Comparison of ENCODE assay signal across 32 cellular contexts in the genomic region with DNA sequence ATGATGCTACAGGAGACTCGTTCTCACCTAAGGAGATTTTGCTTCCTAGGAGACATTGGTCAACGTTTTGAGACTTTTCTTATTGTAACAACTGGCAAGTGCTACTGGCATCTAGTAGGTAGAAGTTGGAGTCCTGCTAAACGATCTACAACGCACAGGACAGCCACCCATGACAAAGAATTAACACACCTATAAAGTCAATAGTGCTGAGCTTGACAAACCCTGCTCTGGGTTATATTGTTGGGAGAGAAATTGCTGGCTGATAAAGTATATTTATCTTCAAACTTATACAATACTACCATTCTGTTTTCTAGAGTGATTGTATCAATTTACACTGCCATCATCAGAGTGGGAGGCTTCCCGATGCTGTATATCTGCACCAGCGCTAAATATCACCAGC. TPM values are rescaled to one million over a fixed set of nuclear protein-coding genes. Genes with fewer than 3 reads are reported as not detected.
"Had no signal": no experiment of that assay in that cellular context is flagged by ENCODE, and none has a peak within 500 bp of the region (broad histone marks: within the 10 kb centered on the region; RNA-seq: fewer than 3 reads in every experiment).

No MANE protein-coding gene starts in this region.

- FAIRE-seq: astrocyte, bronchial epithelial cell had no signal

- H3K27ac ChIP-seq: adrenal gland, ascending aorta, body of pancreas, brain microvascular endothelial cell, breast epithelium, cardiac muscle cell had no signal

- H3K27me3 ChIP-seq: ascending aorta, body of pancreas, brain microvascular endothelial cell, breast epithelium, cardiac muscle cell had no signal

- H3K36me3 ChIP-seq: adrenal gland, ascending aorta, brain microvascular endothelial cell, breast epithelium, cardiac muscle cell had no signal

- ATAC-seq: activated naive CD8-positive, alpha-beta T cell treated with anti-CD3 and anti-CD28 coated beads, Interleukin-2, amount 50 U/mL, for 24 hours; body of pancreas had no signal

- H3K9me3 ChIP-seq: adrenal gland, ascending aorta, body of pancreas had no signal

- DNase-seq: activated effector memory CD4-positive, alpha-beta T cell treated with anti-CD3 and anti-CD28 coated beads, Interleukin-2, amount 50 U/mL, for 16 hours; activated effector memory CD4-positive, alpha-beta T cell treated with Interleukin-2 at 50 U/mL for 16 hours; activated gamma-delta T cell; activated gamma-delta T cell treated with Interleukin-2 at 50 U/mL for 16 hours; activated naive CD4-positive, alpha-beta T cell; activated naive CD4-positive, alpha-beta T cell treated with anti-CD3 and anti-CD28 coated beads for 36 hours; activated naive CD4-positive, alpha-beta T cell treated with anti-CD3 and anti-CD28 coated beads, Interleukin-2, amount 10 ng/mL, durations not matched to agents 7 days and 5 days; activated naive CD4-positive, alpha-beta T cell treated with anti-CD3 and anti-CD28 coated beads, Interleukin-2, amount 50 U/mL, for 16 hours; activated naive CD4-positive, alpha-beta T cell treated with Interleukin-2 at 50 U/mL for 16 hours; activated naive CD8-positive, alpha-beta T cell treated with anti-CD3 and anti-CD28 coated beads for 36 hours; activated naive CD8-positive, alpha-beta T cell treated with anti-CD3 and anti-CD28 coated beads, Interleukin-2, amount 10 ng/mL, durations not matched to agents 7 days and 5 days; activated naive CD8-positive, alpha-beta T cell treated with anti-CD3 and anti-CD28 coated beads, Interleukin-2, amount 50 U/mL, for 24 hours; activated T-cell treated with anti-CD3 and anti-CD28 coated beads, Interleukin-2, amount 50 U/mL, for 1 hour; activated T-cell treated with anti-CD3 and anti-CD28 coated beads, Interleukin-2, amount 50 U/mL, for 24 hours; activated T-cell treated with anti-CD3 and anti-CD28 coated beads, Interleukin-2, amount 50 U/mL, for 4 hours; activated T-cell treated with anti-CD3 and anti-CD28 coated beads, Interleukin-2, amount 50 U/mL, for 48 hours; activated T-cell treated with anti-CD3 and anti-CD28 coated beads, Interleukin-2, amount 50 U/mL, for 72 hours; adrenal gland; amniotic stem cell; amygdala; anterior cingulate cortex; aorta; body of pancreas; brain microvascular endothelial cell; caudate nucleus; central memory CD4-positive, alpha-beta T cell; cerebellar nuclear complex had no signal

- H3K4me3 ChIP-seq: adrenal gland, ascending aorta, body of pancreas, breast epithelium, cardiac muscle cell had no signal

- H3K4me1 ChIP-seq: ascending aorta, body of pancreas, breast epithelium had no signal

RNA-seq across cellular contexts. Expression of a gene that starts 57.8 kb away (rescaled TPM):
- polyA plus RNA-seq: cardiac muscle cell had no signal
